In genomic region chr12:106113446-106114083, GRCh38 we compare ENCODE assay signal across 11 cellular contexts. TPM values are rescaled to one million over a fixed set of nuclear protein-coding genes. Genes with fewer than 3 reads are reported as not detected.
DNase-seq lines count a peak whose midpoint lies in the region; ATAC-seq, FAIRE-seq and TF ChIP-seq lines count a peak whose summit lies in the region.
"Had no signal": no experiment of that assay in that cellular context is flagged by ENCODE, and none has a peak within 500 bp of the region (broad histone marks: within the 10 kb centered on the region; RNA-seq: fewer than 3 reads in every experiment).

No MANE protein-coding gene starts in this region.

- no peak overlapping the region for H3K4me3 ChIP-seq in KMS-11 (IDR thresholded peaks at IDR 0.05; ENCODE audit: insufficient read depth, low read depth, low read length)
- peak overlapping the region; percentile 2 for H3K4me3 ChIP-seq in astrocyte (ENCODE audit: insufficient read depth, low read depth, low read length)
- H3K4me3 ChIP-seq in keratinocyte (ENCODE audit: control insufficient read depth in 2 of 3, extremely low read depth in 1 of 3, insufficient read depth in 2 of 3, low read depth in 1 of 3, low read length in 3 of 3) = no peak overlapping the region

- ATAC-seq in stimulated activated effector memory CD8-positive, alpha-beta T cell treated with anti-CD3 and anti-CD28 coated beads, Interleukin-12 subunit alpha, Interleukin-12 subunit beta, amount 100 ng/mL, for 72 hours = peak; percentile 36
- ATAC-seq in GM19455 (IDR thresholded peaks at IDR 0.05; ENCODE audit: unreplicated experiment) = no peak

- no peaks in the 10 kb centered on the region for H3K9me3 ChIP-seq in astrocyte (ENCODE audit: insufficient read depth, low read depth, low read length)
- H3K9me3 ChIP-seq in keratinocyte (ENCODE audit: control insufficient read depth, low read depth, low read length) = no peaks in the 10 kb centered on the region
- H3K9me3 ChIP-seq: neutrophil had no signal

- H3K27me3 ChIP-seq in KMS-11 (ENCODE audit: insufficient read depth, low read depth) (no peaks in the 10 kb centered on the region), astrocyte (ENCODE audit: insufficient read depth, low read length) (no peaks in the 10 kb centered on the region), keratinocyte (ENCODE audit: control insufficient read depth, extremely low read depth, insufficient read depth, low read length) (no peaks in the 10 kb centered on the region)

- H3K9me3 Mint-ChIP-seq in astrocyte (ENCODE audit: unreplicated experiment) = no peaks in the 10 kb centered on the region
- H3K9me3 Mint-ChIP-seq in stimulated activated effector memory CD8-positive, alpha-beta T cell treated with anti-CD3 and anti-CD28 coated beads, Interleukin-12 subunit alpha, Interleukin-12 subunit beta, amount 100 ng/mL, for 72 hours = no peaks in the 10 kb centered on the region

- H3K9ac ChIP-seq in KMS-11 (no peak overlapping the region), astrocyte (ENCODE audit: low read length) (peak overlapping the region; percentile 60), keratinocyte (ENCODE audit: control insufficient read depth, extremely low read depth, insufficient read depth, low read length) (peak overlapping the region; percentile 68)

- H3K79me2 ChIP-seq in KMS-11 (ENCODE audit: insufficient read depth, low read depth) = peaks cover 26% of the 10 kb centered on the region; the same call in 1 of the 2 replicates
- H3K79me2 ChIP-seq in astrocyte (ENCODE audit: insufficient read depth, low read length) = peaks cover 100% of the 10 kb centered on the region
- peaks cover 72% of the 10 kb centered on the region for H3K79me2 ChIP-seq in keratinocyte (ENCODE audit: control insufficient read depth, insufficient read depth, low read length)

- H3K4me1 Mint-ChIP-seq in astrocyte (ENCODE audit: low read depth, unreplicated experiment) = peaks cover 92% of the 10 kb centered on the region
- H3K4me1 Mint-ChIP-seq in stimulated activated effector memory CD8-positive, alpha-beta T cell treated with anti-CD3 and anti-CD28 coated beads, Interleukin-12 subunit alpha, Interleukin-12 subunit beta, amount 100 ng/mL, for 72 hours = peaks cover 9% of the 10 kb centered on the region

- H3K36me3 Mint-ChIP-seq in astrocyte (ENCODE audit: low read depth, unreplicated experiment) = peaks cover 27% of the 10 kb centered on the region
- peaks cover 6% of the 10 kb centered on the region for H3K36me3 Mint-ChIP-seq in stimulated activated effector memory CD8-positive, alpha-beta T cell treated with anti-CD3 and anti-CD28 coated beads, Interleukin-12 subunit alpha, Interleukin-12 subunit beta, amount 100 ng/mL, for 72 hours
- H3K36me3 Mint-ChIP-seq: activated naive CD8-positive, alpha-beta T cell had no signal

- peaks cover 54% of the 10 kb centered on the region for H3K4me1 ChIP-seq in KMS-11 (ENCODE audit: low read depth, poor library complexity, severe bottlenecking)
- peaks cover 46% of the 10 kb centered on the region for H3K4me1 ChIP-seq in astrocyte (ENCODE audit: insufficient read depth, low read length)
- peaks cover 75% of the 10 kb centered on the region for H3K4me1 ChIP-seq in keratinocyte (ENCODE audit: control insufficient read depth, extremely low read depth, insufficient read depth, low read length)

- FAIRE-seq in astrocyte (lab: Jason Lieb, UNC) (no peak), keratinocyte (lab: Jason Lieb, UNC) (peak; percentile 23)

- H4K20me1 ChIP-seq in KMS-11 (ENCODE audit: insufficient read depth) (no peaks in the 10 kb centered on the region), astrocyte (ENCODE audit: insufficient read depth, low read length) (peaks cover 91% of the 10 kb centered on the region), keratinocyte (ENCODE audit: control insufficient read depth, extremely low read depth, insufficient read depth, low read length) (no peaks in the 10 kb centered on the region)

- H3K27ac ChIP-seq in KMS-11 (0 out of 2 replicates have a peak overlapping the region, but pooled peaks have one; percentile 10), astrocyte (ENCODE audit: low read depth, low read length) (peak overlapping the region; percentile 66), keratinocyte (ENCODE audit: control insufficient read depth, insufficient read depth, low read length) (peak overlapping the region; percentile 94)
- H3K27ac ChIP-seq: neutrophil had no signal

- peak overlapping the region; percentile 84 for H3K27ac Mint-ChIP-seq in astrocyte (ENCODE audit: unreplicated experiment)
- H3K27ac Mint-ChIP-seq in stimulated activated effector memory CD8-positive, alpha-beta T cell treated with anti-CD3 and anti-CD28 coated beads, Interleukin-12 subunit alpha, Interleukin-12 subunit beta, amount 100 ng/mL, for 72 hours = peak overlapping the region; percentile 81
- H3K27ac Mint-ChIP-seq: activated naive CD8-positive, alpha-beta T cell had no signal

- no peaks in the 10 kb centered on the region for H3K9me1 ChIP-seq in keratinocyte (ENCODE audit: control insufficient read depth, extremely low read depth, insufficient read depth, low read length)

- no peak overlapping the region for H2AFZ ChIP-seq in KMS-11 (ENCODE audit: low read depth)
- H2AFZ ChIP-seq in astrocyte (ENCODE audit: low read depth, low read length) = no peak overlapping the region
- H2AFZ ChIP-seq in keratinocyte (ENCODE audit: control insufficient read depth, low read length) = no peak overlapping the region

- H3K27me3 Mint-ChIP-seq in astrocyte (ENCODE audit: low read depth, unreplicated experiment) = no peaks in the 10 kb centered on the region

- DNase-seq in astrocyte (ENCODE audit: low read depth) = no peak
- no peak for DNase-seq in keratinocyte (ENCODE audit: low read depth, low spot score)
- DNase-seq in stimulated activated effector memory CD8-positive, alpha-beta T cell treated with anti-CD3 and anti-CD28 coated beads, Interleukin-12 subunit alpha, Interleukin-12 subunit beta, amount 100 ng/mL, for 72 hours (ENCODE audit: low spot score in 2 of 2) = no peak
- DNase-seq in cortex of kidney (lab: John Stamatoyannopoulos, UW) = no peak
- DNase-seq in stimulated activated naive CD4-positive, alpha-beta T cell treated with Interleukin-2 at 50 U/mL for 16 hours (lab: John Stamatoyannopoulos, UW) = no peak
- no peak for DNase-seq in T1000 (lab: John Stamatoyannopoulos, UW)
- DNase-seq: DMS 273 treated with DMSO at 0.1 percent for 48 hours had no signal

- TF ChIP-seq CTCF in KMS-11 (conservative IDR thresholded peaks at IDR 0.05; ENCODE audit: low read depth, low read length) (no peak), astrocyte (IDR thresholded peaks at IDR 0.05; ENCODE audit: insufficient read depth, low read depth, low read length) (no peak), keratinocyte (optimal IDR thresholded peaks at IDR 0.05 in 1 of 3, IDR thresholded peaks at IDR 0.05 in 1 of 3, conservative IDR thresholded peaks at IDR 0.05 in 1 of 3; ENCODE audit: extremely low read depth in 1 of 3, insufficient read depth in 2 of 3, low read length in 3 of 3) (no peak)

- H3K4me3 Mint-ChIP-seq in astrocyte (ENCODE audit: unreplicated experiment) = peak overlapping the region; percentile 65
- H3K4me3 Mint-ChIP-seq in stimulated activated effector memory CD8-positive, alpha-beta T cell treated with anti-CD3 and anti-CD28 coated beads, Interleukin-12 subunit alpha, Interleukin-12 subunit beta, amount 100 ng/mL, for 72 hours = peak overlapping the region; percentile 16
- H3K4me3 Mint-ChIP-seq: activated naive CD8-positive, alpha-beta T cell had no signal

- dilution Hi-C loops in keratinocyte (cut with MboI; ENCODE audit: extremely low pct_ligation_motif_present, low sequenced_read_pairs) = no loop called here

- H3K36me3 ChIP-seq in KMS-11 (ENCODE audit: insufficient read depth) (no peaks in the 10 kb centered on the region), astrocyte (ENCODE audit: insufficient read depth, low read length) (no peaks in the 10 kb centered on the region), keratinocyte (ENCODE audit: control insufficient read depth in 2 of 2, extremely low read depth in 1 of 2, insufficient read depth in 2 of 2, low read length in 2 of 2) (no peaks in the 10 kb centered on the region)
- H3K36me3 ChIP-seq: neutrophil had no signal

- H3K4me2 ChIP-seq in KMS-11 (peak overlapping the region; percentile 3; the same call in 1 of the 2 replicates), astrocyte (ENCODE audit: low read length) (peak overlapping the region; percentile 68), keratinocyte (ENCODE audit: control insufficient read depth, extremely low read depth, insufficient read depth, low read depth, low read length) (peak overlapping the region; percentile 63)

RNA-seq across cellular contexts. Expression of gene NUAK1, which starts 25.2 kb away (rescaled TPM):
- total RNA-seq in astrocyte = 94.0 and 96.1 TPM in 2 replicates
- polyA plus RNA-seq in keratinocyte = 11.7 to 31.0 TPM (median 12.3 TPM) in 3 replicates
- polyA plus RNA-seq in keratinocyte (2011; ENCODE audit: low read depth) = 2.4 TPM
- 14.8 and 15.2 TPM in 2 replicates for polyA plus RNA-seq in keratinocyte (2011; cell fraction: cytosol; rRNA removed)
- 22.7 and 25.6 TPM in 2 replicates for polyA plus RNA-seq in keratinocyte (2011; cell fraction: nucleus; rRNA removed)
- polyA plus RNA-seq in keratinocyte (2012; ENCODE audit: low replicate concordance) = 4.1 and 19.0 TPM in 2 replicates
- 22.1 to 35.4 TPM (median 28.4 TPM) in 3 replicates for polyA minus RNA-seq in keratinocyte
- polyA minus RNA-seq in keratinocyte (2011; cell fraction: cytosol; rRNA and poly(A)+ RNA removed) = 40.9 TPM
- 17.3 and 42.0 TPM in 2 replicates for polyA minus RNA-seq in keratinocyte (2011; cell fraction: nucleus; rRNA and poly(A)+ RNA removed)

Comparison
In these comparisons a context has a peak if more than half of its experiments do, and no peak if none do; other contexts are left out.
1. H3K27ac ChIP-seq: peak in every context shown above with its lines; median percentile 94 in keratinocyte; 66 in astrocyte; 10 in KMS-11.
2. H3K4me2 ChIP-seq: peak in every context shown above with its lines; median percentile 68 in astrocyte; 63 in keratinocyte; 3 in KMS-11.